Comparison of ENCODE assay signal across 26 cellular contexts in the genomic region with DNA sequence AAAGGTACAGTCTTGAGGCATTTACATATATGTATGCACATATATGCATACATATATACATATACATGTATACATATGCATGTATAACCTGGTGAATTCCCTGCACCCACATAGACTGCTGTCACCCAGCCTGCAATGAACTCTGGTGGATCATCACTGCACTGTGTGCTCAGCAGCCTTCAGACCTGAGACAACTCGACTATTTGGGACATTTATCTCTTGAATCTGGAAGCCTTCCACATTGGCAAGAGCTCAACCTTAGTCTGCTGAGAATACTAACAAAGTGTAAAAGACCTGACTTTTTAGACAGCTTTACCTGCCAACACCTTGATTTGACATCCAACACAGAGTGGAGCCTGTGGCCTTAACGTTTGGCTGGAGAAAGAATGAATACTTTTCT.
"Had no signal": no experiment of that assay in that cellular context is flagged by ENCODE, and none has a peak within 500 bp of the region (broad histone marks: within the 10 kb centered on the region; RNA-seq: fewer than 3 reads in every experiment).

No MANE protein-coding gene starts in this region.

- H3K4me1 Mint-ChIP-seq: endodermal cell; naive thymus-derived CD4-positive, alpha-beta T cell had no signal

- DNase-seq: colonic mucosa; cortex of kidney; effector CD8-positive, alpha-beta T cell; effector memory CD8-positive, alpha-beta T cell; endodermal cell; erythroblast; esophagus squamous epithelium; foreskin fibroblast; foreskin melanocyte; gastrocnemius medialis; glutamatergic neuron; head of caudate nucleus; heart right ventricle; hippocampal formation; left cardiac atrium; left ventricle myocardium inferior; lower lobe of right lung; mesenchymal stem cell; midbrain; naive thymus-derived CD4-positive, alpha-beta T cell had no signal

- ATAC-seq: effector memory CD8-positive, alpha-beta T cell; esophagus mucosa; gastrocnemius medialis; heart right ventricle; left cardiac atrium; lower lobe of right lung; naive thymus-derived CD4-positive, alpha-beta T cell had no signal

- H3K27me3 Mint-ChIP-seq: dendritic cell treated with granulocyte-macrophage colony-stimulating factor and Interleukin-4, amounts not matched to agents 40 ng/mL and 50 ng/mL, for 4 days; effector memory CD8-positive, alpha-beta T cell; naive thymus-derived CD4-positive, alpha-beta T cell had no signal

- H3K4me3 ChIP-seq: colonic mucosa, esophagus squamous epithelium, gastrocnemius medialis, heart right ventricle, left ventricle myocardium inferior, lower lobe of right lung had no signal

- H3K36me3 Mint-ChIP-seq: naive thymus-derived CD4-positive, alpha-beta T cell had no signal

- H3K27me3 ChIP-seq: colonic mucosa, esophagus squamous epithelium, gastrocnemius medialis, heart right ventricle had no signal

- FAIRE-seq: endometrium, islet of Langerhans, keratinocyte had no signal

- H3K9me3 ChIP-seq: colonic mucosa, esophagus squamous epithelium, gastrocnemius medialis, lower lobe of right lung had no signal

- H3K4me3 Mint-ChIP-seq: dendritic cell treated with granulocyte-macrophage colony-stimulating factor and Interleukin-4, amounts not matched to agents 40 ng/mL and 50 ng/mL, for 4 days; effector memory CD8-positive, alpha-beta T cell; endodermal cell; naive thymus-derived CD4-positive, alpha-beta T cell had no signal

- H3K4me1 ChIP-seq: colonic mucosa, esophagus squamous epithelium, gastrocnemius medialis, heart right ventricle, left ventricle myocardium inferior, lower lobe of right lung had no signal

- H3K27ac ChIP-seq: colonic mucosa, epithelial cell of prostate, esophagus squamous epithelium, gastrocnemius medialis, heart right ventricle, left ventricle myocardium inferior, lower lobe of right lung had no signal

- H3K27ac Mint-ChIP-seq: dendritic cell treated with granulocyte-macrophage colony-stimulating factor and Interleukin-4, amounts not matched to agents 40 ng/mL and 50 ng/mL, for 4 days; effector memory CD8-positive, alpha-beta T cell; naive thymus-derived CD4-positive, alpha-beta T cell had no signal

- H3K36me3 ChIP-seq: colonic mucosa, esophagus squamous epithelium, gastrocnemius medialis, heart right ventricle, left ventricle myocardium inferior, lower lobe of right lung had no signal
